Comparison of ENCODE assay signal across 13 cellular contexts in genomic region chr9:124800306-124801259, GRCh38. TPM values are rescaled to one million over a fixed set of nuclear protein-coding genes. Genes with fewer than 3 reads are reported as not detected.
DNase-seq lines count a peak whose midpoint lies in the region; ATAC-seq, FAIRE-seq and TF ChIP-seq lines count a peak whose summit lies in the region.
"Had no signal": no experiment of that assay in that cellular context is flagged by ENCODE, and none has a peak within 500 bp of the region (broad histone marks: within the 10 kb centered on the region; RNA-seq: fewer than 3 reads in every experiment).

No MANE protein-coding gene starts in this region.

- no peaks in the 10 kb centered on the region for H3K36me3 Mint-ChIP-seq in WTC11
- H3K36me3 Mint-ChIP-seq: CD4-positive, CD25-positive, alpha-beta regulatory T cell had no signal

- dilution Hi-C loops in keratinocyte (cut with MboI; ENCODE audit: extremely low pct_ligation_motif_present, low sequenced_read_pairs) = no loop called here

- no peaks in the 10 kb centered on the region for H3K79me2 ChIP-seq in keratinocyte (ENCODE audit: control insufficient read depth, insufficient read depth, low read length)

- H2AFZ ChIP-seq in keratinocyte (ENCODE audit: control insufficient read depth, low read length) = no peak overlapping the region

- 0 out of 2 replicates have a peak, but pooled peaks cover 4% of the 10 kb centered on the region for H3K4me1 Mint-ChIP-seq in WTC11
- H3K4me1 Mint-ChIP-seq: CD4-positive, CD25-positive, alpha-beta regulatory T cell had no signal

- no peak overlapping the region for H3K4me3 Mint-ChIP-seq in WTC11

- H3K27ac Mint-ChIP-seq in WTC11 = peak overlapping the region; percentile 60; the same call in 1 of the 2 replicates
- H3K27ac Mint-ChIP-seq: CD4-positive, CD25-positive, alpha-beta regulatory T cell had no signal

- H4K20me1 ChIP-seq in keratinocyte (ENCODE audit: control insufficient read depth, extremely low read depth, insufficient read depth, low read length) = no peaks in the 10 kb centered on the region

- no peaks in the 10 kb centered on the region for H3K27me3 Mint-ChIP-seq in WTC11 (ENCODE audit: low read depth)

- TF ChIP-seq CTCF in WTC11 (IDR thresholded peaks at IDR 0.05) (no peak), keratinocyte (optimal IDR thresholded peaks at IDR 0.05 in 1 of 3, IDR thresholded peaks at IDR 0.05 in 1 of 3, conservative IDR thresholded peaks at IDR 0.05 in 1 of 3; ENCODE audit: extremely low read depth in 1 of 3, insufficient read depth in 2 of 3, low read length in 3 of 3) (no peak), esophagus muscularis mucosa (IDR thresholded peaks at IDR 0.05) (no peak)

- TF ChIP-seq EP300 in esophagus muscularis mucosa (IDR thresholded peaks at IDR 0.05) = no peak

- H3K4me2 ChIP-seq in keratinocyte (ENCODE audit: control insufficient read depth, extremely low read depth, insufficient read depth, low read depth, low read length) = peak overlapping the region; percentile 41

- POLR2A ChIA-PET in WTC11 (lab: Charles Lee) = interaction anchor here (0.6 kb wide), 1 partner anchor 62 kb away, joined by 3 read pairs; no protein-coding TSS in a partner anchor

- CTCF ChIA-PET in WTC11 (lab: Charles Lee) = interaction anchor here (1.0 to 4.5 kb wide), 10 partner anchors 10 to 62 kb away, joined by 3 to 32 read pairs (median 10); partner anchors contain the start of genes ARPC5L, OLFML2A, RPL35 and WDR38

- H3K4me1 ChIP-seq in keratinocyte (ENCODE audit: control insufficient read depth, extremely low read depth, insufficient read depth, low read length) (peaks cover 23% of the 10 kb centered on the region), esophagus muscularis mucosa (peaks cover 42 to 56% (median 49%) of the 10 kb centered on the region in 4 donors)

- WGBS in esophagus muscularis mucosa = 70% methylated on average over 15 of the region's 15 CpGs

- ATAC-seq in HG02759 (IDR thresholded peaks at IDR 0.05; ENCODE audit: unreplicated experiment) (peak; percentile 76), WTC11 (no peak)

- H3K9me3 Mint-ChIP-seq in WTC11 = no peaks in the 10 kb centered on the region
- H3K9me3 Mint-ChIP-seq: CD4-positive, CD25-positive, alpha-beta regulatory T cell had no signal

- H3K36me3 ChIP-seq in keratinocyte (ENCODE audit: control insufficient read depth in 2 of 2, extremely low read depth in 1 of 2, insufficient read depth in 2 of 2, low read length in 2 of 2) = no peaks in the 10 kb centered on the region
- peaks cover 0 to 28% (median 11%) of the 10 kb centered on the region in 4 donors for H3K36me3 ChIP-seq in esophagus muscularis mucosa

- no peaks in the 10 kb centered on the region for H3K9me1 ChIP-seq in keratinocyte (ENCODE audit: control insufficient read depth, extremely low read depth, insufficient read depth, low read length)

- DNase-seq in AG08396 (ENCODE audit: low spot score) (peak; percentile 65), WTC11 (ENCODE audit: low spot score) (no peak), keratinocyte (ENCODE audit: low read depth, low spot score) (no peak), esophagus muscularis mucosa (ENCODE audit: extremely low spot score) (no peak), GM19239 (ENCODE audit: insufficient read length, low spot score) (no peak), NCI-H2107 (lab: John Stamatoyannopoulos, UW) (no peak), NCI-H524 treated with DMSO at 0.1 percent for 48 hours (lab: John Stamatoyannopoulos, UW) (no peak)
- DNase-seq: activated CD4-positive, alpha-beta T cell treated with anti-CD3 and anti-CD28 coated beads, Interleukin-2, amount 50 U/mL, for 4 hours; CD4-positive, CD25-positive, alpha-beta regulatory T cell; NCI-H524; stimulated activated CD4-positive, alpha-beta T cell treated with anti-CD3 and anti-CD28 coated beads, Interleukin-4, amount 100 ng/mL, for 4 hours had no signal

- H3K9me3 ChIP-seq in keratinocyte (ENCODE audit: control insufficient read depth, low read depth, low read length) (no peaks in the 10 kb centered on the region), esophagus muscularis mucosa (no peaks in the 10 kb centered on the region)

- no peak for TF ChIP-seq POLR2A in esophagus muscularis mucosa (IDR thresholded peaks at IDR 0.05; ENCODE audit: low read depth)

- FAIRE-seq in keratinocyte (lab: Jason Lieb, UNC) (peak; percentile 90), GM19239 (lab: Jason Lieb, UNC) (no peak)

- H3K27me3 ChIP-seq in keratinocyte (ENCODE audit: control insufficient read depth, extremely low read depth, insufficient read depth, low read length) (peaks cover 12% of the 10 kb centered on the region), esophagus muscularis mucosa (no peaks in the 10 kb centered on the region)

- intact Hi-C loops in esophagus muscularis mucosa (cut with DNase I) = no loop called here

- H3K27ac ChIP-seq in keratinocyte (ENCODE audit: control insufficient read depth, insufficient read depth, low read length) = no peak overlapping the region
- H3K27ac ChIP-seq in esophagus muscularis mucosa (replicated peaks in 1 of 4) = peak overlapping the region in 2 of 4 donors; percentile 22 to 29

- H3K9ac ChIP-seq in keratinocyte (ENCODE audit: control insufficient read depth, extremely low read depth, insufficient read depth, low read length) = no peak overlapping the region

- H3K4me3 ChIP-seq in keratinocyte (ENCODE audit: control insufficient read depth in 2 of 3, extremely low read depth in 1 of 3, insufficient read depth in 2 of 3, low read depth in 1 of 3, low read length in 3 of 3) = no peak overlapping the region
- peak overlapping the region in 1 of 4 donors; percentile 2 for H3K4me3 ChIP-seq in esophagus muscularis mucosa

TF ChIP-seq in WTC11, 78 proteins besides CTCF, POLR2A, EP300 and RAD21 (continues in another document):
- TF ChIP-seq CREM (CRISPR knock-in tag; IDR thresholded peaks at IDR 0.05) (no peak), NR2C2 (CRISPR knock-in tag; IDR thresholded peaks at IDR 0.05) (no peak), ESRRA (CRISPR knock-in tag; IDR thresholded peaks at IDR 0.05; ENCODE audit: borderline replicate concordance) (no peak), RORB (CRISPR knock-in tag; IDR thresholded peaks at IDR 0.05) (no peak), STAT6 (CRISPR knock-in tag; conservative IDR thresholded peaks at IDR 0.05; ENCODE audit: low read depth) (no peak), MYBL2 (CRISPR knock-in tag; IDR thresholded peaks at IDR 0.05) (no peak), ZNF232 (CRISPR knock-in tag; IDR thresholded peaks at IDR 0.05) (no peak)

RNA-seq across cellular contexts. Expression of gene OLFML2A, which starts 23.6 kb away (rescaled TPM):
- total RNA-seq in WTC11 (2021) = 6.7 to 11.6 TPM (median 11.2 TPM) in 3 replicates
- 0.59 to 3.1 TPM (median 1.1 TPM) in 3 replicates for polyA plus RNA-seq in keratinocyte
- polyA plus RNA-seq in keratinocyte (2011; ENCODE audit: low read depth) = 1.3 TPM
- 0.47 and 0.83 TPM in 2 replicates for polyA plus RNA-seq in keratinocyte (2011; cell fraction: cytosol; rRNA removed)
- polyA plus RNA-seq in keratinocyte (2011; cell fraction: nucleus; rRNA removed) = 2.0 and 3.3 TPM in 2 replicates
- 0.63 and 1.9 TPM in 2 replicates for polyA plus RNA-seq in keratinocyte (2012; ENCODE audit: low replicate concordance)
- polyA minus RNA-seq in keratinocyte = 0.89 to 3.5 TPM (median 1.3 TPM) in 3 replicates
- 2.7 TPM for polyA minus RNA-seq in keratinocyte (2011; cell fraction: cytosol; rRNA and poly(A)+ RNA removed)
- polyA minus RNA-seq in keratinocyte (2011; cell fraction: nucleus; rRNA and poly(A)+ RNA removed) = 2.5 and 4.5 TPM in 2 replicates
- 10 to 100 TPM; 39.0 to 98.9 (median 60.3) TPM for total RNA-seq in esophagus muscularis mucosa
- total RNA-seq: CD4-positive, CD25-positive, alpha-beta regulatory T cell had no signal
- polyA plus RNA-seq: CD4-positive, CD25-positive, alpha-beta regulatory T cell had no signal

RNA-seq across cellular contexts. Expression of gene NR6A1, which starts 29.5 kb away (rescaled TPM):
- total RNA-seq in WTC11 (2021) = 164 to 222 TPM (median 218 TPM) in 3 replicates
- 1.1 to 1.9 TPM (median 1.8 TPM) in 3 replicates for polyA plus RNA-seq in keratinocyte
- 0.76 TPM for polyA plus RNA-seq in keratinocyte (2011; ENCODE audit: low read depth)
- 0.60 and 0.69 TPM in 2 replicates for polyA plus RNA-seq in keratinocyte (2011; cell fraction: cytosol; rRNA removed)
- polyA plus RNA-seq in keratinocyte (2011; cell fraction: nucleus; rRNA removed) = 5.9 and 6.4 TPM in 2 replicates
- polyA plus RNA-seq in keratinocyte (2012; ENCODE audit: low replicate concordance) = 0.91 and 1.5 TPM in 2 replicates
- 3.9 to 8.4 TPM (median 8.1 TPM) in 3 replicates for polyA minus RNA-seq in keratinocyte
- polyA minus RNA-seq in keratinocyte (2011; cell fraction: cytosol; rRNA and poly(A)+ RNA removed) = 0.96 TPM
- 4.2 and 7.4 TPM in 2 replicates for polyA minus RNA-seq in keratinocyte (2011; cell fraction: nucleus; rRNA and poly(A)+ RNA removed)
- total RNA-seq in esophagus muscularis mucosa = 1 to 10 TPM; 1.8 to 2.8 (median 2.0) TPM
- polyA plus RNA-seq: CD4-positive, CD25-positive, alpha-beta regulatory T cell had no signal

RNA-seq across cellular contexts. Expression of gene WDR38, which starts 52.7 kb away (rescaled TPM):
- total RNA-seq in WTC11 (2021) (not detected in 3 replicates), esophagus muscularis mucosa (under 1 TPM in 1 of 4 donors, not detected in 3; 0.32 TPM)
- polyA plus RNA-seq in keratinocyte = not detected in 3 replicates
- not detected for polyA plus RNA-seq in keratinocyte (2011; ENCODE audit: low read depth)
- polyA plus RNA-seq in keratinocyte (2011; cell fraction: cytosol; rRNA removed) = not detected in 2 replicates
- not detected in 2 replicates for polyA plus RNA-seq in keratinocyte (2011; cell fraction: nucleus; rRNA removed)
- polyA plus RNA-seq in keratinocyte (2012; ENCODE audit: low replicate concordance) = not detected in 2 replicates
- not detected in 3 replicates for polyA minus RNA-seq in keratinocyte
- not detected for polyA minus RNA-seq in keratinocyte (2011; cell fraction: cytosol; rRNA and poly(A)+ RNA removed)
- not detected in 2 replicates for polyA minus RNA-seq in keratinocyte (2011; cell fraction: nucleus; rRNA and poly(A)+ RNA removed)
- total RNA-seq: CD4-positive, CD25-positive, alpha-beta regulatory T cell; liver had no signal
- polyA plus RNA-seq: CD4-positive, CD25-positive, alpha-beta regulatory T cell; liver had no signal

Comparison
In these comparisons a context has a peak if more than half of its experiments do, and no peak if none do; other contexts are left out.
1. RNA of gene NR6A1, which starts 29.5 kb away (total RNA-seq): 164 to 222 TPM in WTC11; 1.8 to 2.8 TPM in esophagus muscularis mucosa; every median in the first group is over 10 times any median in the second.